In genomic region chr4:78131403-78131802, GRCh38 we compare ENCODE assay signal across 16 cellular contexts.
DNase-seq lines count a peak whose midpoint lies in the region; ATAC-seq and TF ChIP-seq lines count a peak whose summit lies in the region.
"Had no signal": no experiment of that assay in that cellular context is flagged by ENCODE, and none has a peak within 500 bp of the region (broad histone marks: within the 10 kb centered on the region; RNA-seq: fewer than 3 reads in every experiment).

No MANE protein-coding gene starts in this region.

- TF ChIP-seq CTCF in SK-N-SH (IDR thresholded peaks at IDR 0.05) = no peak
- TF ChIP-seq CTCF in fibroblast of the aortic adventitia (IDR thresholded peaks at IDR 0.05; ENCODE audit: insufficient read depth, low read length) = no peak

- no peak overlapping the region for H3K9ac ChIP-seq in SK-N-SH

- H3K4me3 ChIP-seq in SK-N-SH (ENCODE audit: low read depth in 2 of 2, low read length in 1 of 2) (no peak overlapping the region), fibroblast of the aortic adventitia (ENCODE audit: low read depth, low read length) (no peak overlapping the region)

- no peak for TF ChIP-seq RAD21 in SK-N-SH (IDR thresholded peaks at IDR 0.05; ENCODE audit: low read length)

- no peak for ATAC-seq in GM18870 (IDR thresholded peaks at IDR 0.05; ENCODE audit: unreplicated experiment)
- ATAC-seq in GM19324 (IDR thresholded peaks at IDR 0.05; ENCODE audit: low FRiP score, unreplicated experiment) = no peak
- ATAC-seq: activated T-cell treated with anti-CD3 and anti-CD28 coated beads, Interleukin-2, amount 50 U/mL, for 4 hours; T-cell had no signal

- DNase-seq in NCI-H2029 treated with DMSO at 0.1 percent for 48 hours (lab: John Stamatoyannopoulos, UW) (peak; percentile 14), NCI-H2029 (lab: John Stamatoyannopoulos, UW) (no peak), SK-N-SH (no peak), fibroblast of the aortic adventitia (ENCODE audit: low read depth) (peak; percentile 46), renal cortical epithelial cell (ENCODE audit: low read depth) (peak; percentile 42)
- DNase-seq in activated CD4-positive, alpha-beta T cell treated with anti-CD3 and anti-CD28 coated beads for 4 hours = no peak
- DNase-seq: activated CD4-positive, alpha-beta memory T cell treated with anti-CD3 and anti-CD28 coated beads for 36 hours; activated T-cell treated with anti-CD3 and anti-CD28 coated beads, Interleukin-2, amount 50 U/mL, for 4 hours; effector CD4-positive, alpha-beta T cell; NCI-H446; stimulated activated CD4-positive, alpha-beta T cell treated with anti-CD3 and anti-CD28 coated beads, Interleukin-15, amount 100 ng/mL, for 24 hours; stimulated activated naive CD4-positive, alpha-beta T cell treated with Interleukin-2 at 50 U/mL for 16 hours; T-cell; WERI-Rb-1 had no signal

- TF ChIP-seq EP300 in SK-N-SH (IDR thresholded peaks at IDR 0.05; ENCODE audit: borderline replicate concordance in 1 of 2, low read depth in 1 of 2, low read length in 1 of 2) = no peak

- CTCF ChIA-PET in SK-N-SH (lab: Yijun Ruan, JAX) = interaction anchor here (0.7 kb wide), 1 partner anchor 36 kb away, joined by 3 read pairs; no protein-coding TSS in a partner anchor

- POLR2A ChIA-PET in SK-N-SH (lab: Yijun Ruan, JAX) = no interaction called here

- H3K27ac ChIP-seq in SK-N-SH (ENCODE audit: low read depth in 2 of 2, low read length in 1 of 2) = peak overlapping the region in 1 of 2 experiments; percentile 14; a peak in 1 of 4 replicates
- H3K27ac ChIP-seq: WERI-Rb-1 had no signal

- H3K4me2 ChIP-seq in SK-N-SH = peak overlapping the region; percentile 54; the same call in 1 of the 2 replicates

- no peaks in the 10 kb centered on the region for H3K9me3 ChIP-seq in SK-N-SH

- H4K20me1 ChIP-seq in SK-N-SH (ENCODE audit: insufficient read depth) = no peaks in the 10 kb centered on the region

- H3K27me3 ChIP-seq in SK-N-SH (ENCODE audit: insufficient read depth) = no peaks in the 10 kb centered on the region

- H2AFZ ChIP-seq in SK-N-SH (ENCODE audit: low read depth) = no peak overlapping the region

- H3K79me2 ChIP-seq in SK-N-SH (ENCODE audit: insufficient read depth) = peaks cover 4% of the 10 kb centered on the region; the same call in 1 of the 2 replicates

- whole genome bisulfite sequencing in SK-N-SH (ENCODE audit: low lambda C conversion rate) = 78% methylated on average over 3 of the region's 3 CpGs

- H3F3A ChIP-seq in SK-N-SH (replicated peaks; ENCODE audit: insufficient read depth) = no peaks in the 10 kb centered on the region

- no peaks in the 10 kb centered on the region for H3K9me2 ChIP-seq in SK-N-SH

- H3K36me3 ChIP-seq in SK-N-SH (replicated peaks in 1 of 2; ENCODE audit: control insufficient read depth in 1 of 2, insufficient read depth in 2 of 2, low read length in 1 of 2) = no peaks in the 10 kb centered on the region
- H3K36me3 ChIP-seq: WERI-Rb-1 had no signal

- no peaks in the 10 kb centered on the region; a peak in 1 of 4 replicates for H3K4me1 ChIP-seq in SK-N-SH (ENCODE audit: control insufficient read depth in 1 of 2, insufficient read depth in 2 of 2, low read depth in 1 of 2, low read length in 1 of 2)

TF ChIP-seq in SK-N-SH, 30 proteins besides CTCF, POLR2A, EP300 and RAD21:
- TF ChIP-seq TAF1 (IDR thresholded peaks at IDR 0.05; ENCODE audit: borderline replicate concordance, low read depth, low read length) = no peak

Comparison
In these comparisons a context has a peak if more than half of its experiments do, and no peak if none do; other contexts are left out.
1. DNase-seq: peak in NCI-H2029 treated with DMSO at 0.1 percent for 48 hours (single experiment), fibroblast of the aortic adventitia (single experiment) and renal cortical epithelial cell (single experiment); none in NCI-H2029 (single experiment), SK-N-SH (single experiment) and activated CD4-positive, alpha-beta T cell treated with anti-CD3 and anti-CD28 coated beads for 4 hours (0 of 2).